In the genomic region with DNA sequence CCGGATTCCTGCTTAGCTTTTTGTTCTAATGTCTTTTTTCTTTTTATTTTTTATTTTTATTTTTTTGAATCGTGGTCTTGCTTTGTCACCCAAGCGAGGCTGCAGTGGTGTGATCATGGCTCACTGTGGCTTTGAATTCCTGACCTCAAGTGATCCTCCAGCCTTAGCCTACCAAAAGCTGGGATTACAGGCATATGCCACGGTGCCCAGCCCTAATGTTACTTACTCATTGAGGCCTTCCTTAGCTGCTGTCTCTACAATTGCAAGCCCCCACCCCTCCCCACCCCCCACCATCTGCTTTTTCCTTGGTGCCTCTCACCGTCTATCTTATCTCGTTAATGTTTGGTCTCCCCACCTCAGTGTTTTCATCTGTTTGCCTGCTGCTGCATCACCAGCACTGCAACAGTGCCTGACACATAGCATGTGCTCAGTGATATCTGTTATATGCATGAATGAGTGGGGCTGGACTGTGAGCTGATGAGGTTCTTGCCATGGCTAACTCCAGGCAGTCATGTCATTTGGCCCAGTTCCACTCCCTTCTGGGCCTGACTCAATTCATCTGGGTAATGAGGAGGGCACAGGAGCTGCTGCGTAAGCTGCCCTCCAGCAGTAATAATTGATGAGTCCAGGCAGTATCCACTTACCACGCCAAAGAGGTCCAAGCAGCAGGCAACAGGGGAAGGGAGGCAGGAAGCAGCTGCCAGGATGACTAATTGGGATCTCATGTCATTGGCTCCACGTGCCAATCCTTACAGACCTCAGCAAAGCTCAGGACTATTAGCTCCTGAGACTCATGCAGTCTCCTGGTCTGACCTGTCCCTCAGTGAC, we compare ENCODE assay signal across 8 cellular contexts. TPM values are rescaled to one million over a fixed set of nuclear protein-coding genes. Genes with fewer than 3 reads are reported as not detected.
DNase-seq lines count a peak whose midpoint lies in the region; ATAC-seq and TF ChIP-seq lines count a peak whose summit lies in the region.

No MANE protein-coding gene starts in this region.

- H3K9me3 Mint-ChIP-seq in naive thymus-derived CD4-positive, alpha-beta T cell, result no peaks in the 10 kb centered on the region
- no peaks in the 10 kb centered on the region for H3K9me3 Mint-ChIP-seq in stimulated activated naive CD8-positive, alpha-beta T cell treated with anti-CD3 and anti-CD28 coated beads, Interleukin-15, amount 100 ng/mL, for 72 hours

- H3K9me3 ChIP-seq in body of pancreas (no peaks in the 10 kb centered on the region), lung (ENCODE audit: control insufficient read depth in 2 of 2, insufficient read depth in 1 of 2, low read length in 1 of 2) (no peaks in the 10 kb centered on the region)
- no peaks in the 10 kb centered on the region for H3K9me3 ChIP-seq in naive thymus-derived CD4-positive, alpha-beta T cell (ENCODE audit: control insufficient read depth in 2 of 3, low read length in 3 of 3)

- peak; percentile 65 for ATAC-seq in body of pancreas
- peak; percentile 39 for ATAC-seq in lung (ENCODE audit: insufficient read depth, low FRiP score)
- no peak for ATAC-seq in naive thymus-derived CD4-positive, alpha-beta T cell
- no peak for ATAC-seq in HG03135 (IDR thresholded peaks at IDR 0.05; ENCODE audit: unreplicated experiment)
- no peak for ATAC-seq in stimulated activated naive CD8-positive, alpha-beta T cell treated with anti-CD3 and anti-CD28 coated beads, Interleukin-15, amount 100 ng/mL, for 72 hours

- no peak for TF ChIP-seq CTCF in BJ (IDR thresholded peaks at IDR 0.05; ENCODE audit: insufficient read depth, low read depth, low read length)
- TF ChIP-seq CTCF in body of pancreas (IDR thresholded peaks at IDR 0.05), result no peak
- TF ChIP-seq CTCF in lung (IDR thresholded peaks at IDR 0.05; ENCODE audit: control extremely low read depth, extremely low read depth), result no peak

- no peak overlapping the region for H3K4me3 ChIP-seq in BJ (ENCODE audit: low read depth, low read length)
- no peak overlapping the region for H3K4me3 ChIP-seq in body of pancreas
- H3K4me3 ChIP-seq in lung, result no peak overlapping the region
- H3K4me3 ChIP-seq in naive thymus-derived CD4-positive, alpha-beta T cell (ENCODE audit: low read length), result no peak overlapping the region

- H3K4me1 ChIP-seq in body of pancreas (peaks cover 18% of the 10 kb centered on the region), lung (ENCODE audit: control insufficient read depth in 2 of 2, insufficient read depth in 2 of 2, low read length in 2 of 2) (peaks cover 4 to 7% of the 10 kb centered on the region in 2 donors)
- H3K4me1 ChIP-seq in naive thymus-derived CD4-positive, alpha-beta T cell (ENCODE audit: control insufficient read depth in 2 of 2, insufficient read depth in 2 of 2, low read length in 2 of 2), result no peaks in the 10 kb centered on the region

- no peak for TF ChIP-seq POLR2A in body of pancreas (IDR thresholded peaks at IDR 0.05)

- H3K27me3 Mint-ChIP-seq in naive thymus-derived CD4-positive, alpha-beta T cell, result peaks cover 0 to 4% (median 0%) of the 10 kb centered on the region in 5 donors
- H3K27me3 Mint-ChIP-seq in stimulated activated naive CD8-positive, alpha-beta T cell treated with anti-CD3 and anti-CD28 coated beads, Interleukin-15, amount 100 ng/mL, for 72 hours, result peaks cover 9% of the 10 kb centered on the region

- CTCF ChIA-PET in BJ (lab: Yijun Ruan, JAX), result interaction anchor here (0.5 to 1.4 kb wide), 4 partner anchors 32 to 527 kb away, joined by 3 to 4 read pairs (median 3); no protein-coding TSS in a partner anchor
- CTCF ChIA-PET in naive thymus-derived CD4-positive, alpha-beta T cell (lab: Charles Lee), result interaction anchor here (0.8 to 1.4 kb wide), 2 partner anchors 46 to 85 kb away, joined by 3 read pairs; no protein-coding TSS in a partner anchor

- H3K36me3 ChIP-seq in BJ (ENCODE audit: control insufficient read depth, insufficient read depth, low read length), result no peaks in the 10 kb centered on the region
- H3K36me3 ChIP-seq in body of pancreas (replicated peaks in 1 of 2; ENCODE audit: insufficient read depth in 1 of 2, low read depth in 2 of 2), result no peaks in the 10 kb centered on the region
- no peaks in the 10 kb centered on the region for H3K36me3 ChIP-seq in lung (ENCODE audit: control insufficient read depth in 2 of 2, insufficient read depth in 2 of 2, low read length in 2 of 2)
- H3K36me3 ChIP-seq in naive thymus-derived CD4-positive, alpha-beta T cell (ENCODE audit: control insufficient read depth in 2 of 3, insufficient read depth in 3 of 3, low read length in 3 of 3), result no peaks in the 10 kb centered on the region

- peaks cover 0 to 5% (median 0%) of the 10 kb centered on the region in 7 donors for H3K4me1 Mint-ChIP-seq in naive thymus-derived CD4-positive, alpha-beta T cell
- H3K4me1 Mint-ChIP-seq in stimulated activated naive CD8-positive, alpha-beta T cell treated with anti-CD3 and anti-CD28 coated beads, Interleukin-15, amount 100 ng/mL, for 72 hours, result no peaks in the 10 kb centered on the region

- DNase-seq in BJ (ENCODE audit: low read depth) (peak; percentile 80), NCI-H1694 treated with DMSO at 0.1 percent for 48 hours (lab: John Stamatoyannopoulos, UW) (peak; percentile 56), body of pancreas (peak in 3 of 4 donors; percentile 49 to 64 (median 55)), lung (ENCODE audit: low spot score) (no peak), T-helper 2 cell (no peak)
- DNase-seq in naive thymus-derived CD4-positive, alpha-beta T cell, result no peak
- DNase-seq in stimulated activated naive CD8-positive, alpha-beta T cell treated with anti-CD3 and anti-CD28 coated beads, Interleukin-15, amount 100 ng/mL, for 72 hours, result no peak

- H3K27ac Mint-ChIP-seq in naive thymus-derived CD4-positive, alpha-beta T cell, result no peak overlapping the region
- H3K27ac Mint-ChIP-seq in stimulated activated naive CD8-positive, alpha-beta T cell treated with anti-CD3 and anti-CD28 coated beads, Interleukin-15, amount 100 ng/mL, for 72 hours, result no peak overlapping the region

- no peak overlapping the region for H3K27ac ChIP-seq in body of pancreas
- peak overlapping the region in 1 of 2 donors; percentile 60 for H3K27ac ChIP-seq in lung (ENCODE audit: low read depth in 1 of 2, low read length in 1 of 2)
- no peak overlapping the region for H3K27ac ChIP-seq in naive thymus-derived CD4-positive, alpha-beta T cell (ENCODE audit: low read depth, low read length)

- H3K4me3 Mint-ChIP-seq in naive thymus-derived CD4-positive, alpha-beta T cell, result no peak overlapping the region
- no peak overlapping the region for H3K4me3 Mint-ChIP-seq in stimulated activated naive CD8-positive, alpha-beta T cell treated with anti-CD3 and anti-CD28 coated beads, Interleukin-15, amount 100 ng/mL, for 72 hours

- intact Hi-C loops in body of pancreas (cut with DNase I), result no loop called here
- intact Hi-C loops in naive thymus-derived CD4-positive, alpha-beta T cell (cut with micrococcal nuclease), result loop anchor here in 1 of 2 donors (5.0 kb wide), 1 partner anchor 52 kb away; no protein-coding TSS in a partner anchor

- WGBS in body of pancreas, 2 donors, result 59 to 75% methylated on average over 9 of the region's 9 CpGs
- 57 to 67% methylated on average over 9 of the region's 9 CpGs for WGBS in lung, 2 donors

- POLR2A ChIA-PET in BJ (lab: Charles Lee), result interaction anchor here (1.2 kb wide), 1 partner anchor 35 kb away, joined by 6 read pairs; a partner anchor contains a TSS
- POLR2A ChIA-PET in naive thymus-derived CD4-positive, alpha-beta T cell (lab: Charles Lee), result no interaction called here

- H3K27me3 ChIP-seq in BJ (ENCODE audit: control insufficient read depth, insufficient read depth, low read length) (no peaks in the 10 kb centered on the region), body of pancreas (no peaks in the 10 kb centered on the region), lung (ENCODE audit: control insufficient read depth, insufficient read depth) (no peaks in the 10 kb centered on the region)
- no peaks in the 10 kb centered on the region for H3K27me3 ChIP-seq in naive thymus-derived CD4-positive, alpha-beta T cell (ENCODE audit: control insufficient read depth in 2 of 2, insufficient read depth in 2 of 2, low read length in 2 of 2)

- no peaks in the 10 kb centered on the region for H3K36me3 Mint-ChIP-seq in naive thymus-derived CD4-positive, alpha-beta T cell

RNA-seq across cellular contexts. Expression of a gene that starts 34.3 kb away (rescaled TPM):
- polyA plus RNA-seq in BJ (2011; rRNA removed) (261 and 302 TPM in 2 replicates), lung (100 to 1,000 TPM in 1 of 2 donors, 10 to 100 TPM in 1; 79.4 to 168 TPM)
- polyA minus RNA-seq in BJ (2011; rRNA and poly(A)+ RNA removed), result 83.2 and 91.5 TPM in 2 replicates
- total RNA-seq in body of pancreas (100 to 1,000 TPM; 388 to 576 TPM), lung (100 to 1,000 TPM; 150 to 228 TPM)
- total RNA-seq in naive thymus-derived CD4-positive, alpha-beta T cell, result 100 to 1,000 TPM in 4 of 5 experiments, 10 to 100 TPM in 1; 96.3 to 268 (median 178) TPM
- polyA plus RNA-seq in naive thymus-derived CD4-positive, alpha-beta T cell, result 100 to 1,000 TPM in 1 of 2 donors, 10 to 100 TPM in 1; 79.8 to 120 TPM

RNA-seq across cellular contexts. Expression of a gene that starts 56.6 kb away (rescaled TPM):
- polyA plus RNA-seq in BJ (2011; rRNA removed) (44.4 and 45.9 TPM in 2 replicates), lung (10 to 100 TPM; 21.8 to 48.1 TPM)
- polyA minus RNA-seq in BJ (2011; rRNA and poly(A)+ RNA removed), result 49.4 and 63.1 TPM in 2 replicates
- total RNA-seq in body of pancreas (10 to 100 TPM; 35.5 to 48.1 TPM), lung (10 to 100 TPM; 41.5 to 69.2 TPM)
- total RNA-seq in naive thymus-derived CD4-positive, alpha-beta T cell, result 10 to 100 TPM; 20.4 to 34.2 (median 26.3) TPM
- 10 to 100 TPM; 11.8 to 12.2 TPM for polyA plus RNA-seq in naive thymus-derived CD4-positive, alpha-beta T cell

Comparison
In these comparisons a context has a peak if more than half of its experiments do, and no peak if none do; other contexts are left out.
1. DNase-seq: peak in BJ (single experiment), NCI-H1694 treated with DMSO at 0.1 percent for 48 hours (single experiment) and body of pancreas (3 of 4); none in lung (single experiment), naive thymus-derived CD4-positive, alpha-beta T cell (0 of 9), T-helper 2 cell (0 of 5) and stimulated activated naive CD8-positive, alpha-beta T cell treated with anti-CD3 and anti-CD28 coated beads, Interleukin-15, amount 100 ng/mL, for 72 hours (0 of 2).
2. ATAC-seq: peak in body of pancreas (single experiment) and lung (single experiment); none in naive thymus-derived CD4-positive, alpha-beta T cell (single experiment), HG03135 (single experiment) and stimulated activated naive CD8-positive, alpha-beta T cell treated with anti-CD3 and anti-CD28 coated beads, Interleukin-15, amount 100 ng/mL, for 72 hours (single experiment).